8 cellular contexts compared by ENCODE assay signal in the genomic region with DNA sequence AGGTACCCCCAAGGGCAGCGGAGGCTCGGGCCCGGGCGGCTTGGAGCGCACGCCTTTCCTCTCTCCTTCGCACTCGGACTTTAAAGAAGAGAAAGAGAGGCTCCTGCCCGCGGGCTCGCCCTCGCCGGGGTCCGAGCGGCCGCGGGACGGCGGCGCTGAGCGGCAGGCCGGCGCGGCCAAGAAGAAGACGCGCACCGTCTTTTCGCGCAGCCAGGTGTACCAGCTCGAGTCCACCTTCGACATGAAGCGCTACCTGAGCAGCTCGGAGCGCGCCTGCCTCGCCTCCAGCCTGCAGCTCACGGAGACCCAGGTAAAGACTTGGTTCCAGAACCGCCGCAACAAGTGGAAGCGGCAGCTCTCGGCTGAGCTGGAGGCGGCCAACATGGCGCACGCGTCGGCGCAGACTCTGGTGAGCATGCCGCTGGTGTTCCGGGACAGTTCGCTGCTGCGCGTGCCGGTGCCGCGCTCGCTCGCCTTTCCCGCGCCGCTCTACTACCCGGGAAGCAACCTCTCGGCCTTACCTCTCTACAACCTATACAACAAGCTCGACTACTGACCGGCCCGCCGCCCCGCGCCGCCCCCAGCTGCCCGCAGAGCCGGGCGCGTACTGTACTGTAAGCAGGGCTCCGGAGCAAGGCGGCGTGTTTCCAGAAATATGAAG. TPM values are rescaled to one million over a fixed set of nuclear protein-coding genes. Genes with fewer than 3 reads are reported as not detected.
A peak's percentile ranks its signal among the peaks of the same experiment; 100 is the strongest.
DNase-seq lines count a peak whose midpoint lies in the region; ATAC-seq and TF ChIP-seq lines count a peak whose summit lies in the region.

No MANE protein-coding gene starts in this region.

- H3T11ph ChIP-seq in H9 (ENCODE audit: low read length), result no peak overlapping the region

- H3K36me3 ChIP-seq in mucosa of rectum (ENCODE audit: control insufficient read depth in 2 of 2, insufficient read depth in 2 of 2, low read length in 2 of 2) (no peaks in the 10 kb centered on the region), OCI-LY7 (ENCODE audit: insufficient read depth, low read length) (peaks cover under 1% of the 10 kb centered on the region; the same call in 1 of the 2 replicates)

- H3K4ac ChIP-seq in H9 (ENCODE audit: low read depth, low read length), result no peak overlapping the region

- H3K4me3 ChIP-seq in AG04449 (ENCODE audit: low read depth, low read length) (peak overlapping the region; percentile 45), mucosa of rectum (ENCODE audit: low read length in 2 of 2) (peak overlapping the region; percentile 44 to 65), OCI-LY7 (ENCODE audit: low read depth, low read length, poor library complexity, severe bottlenecking) (no peak overlapping the region)

- H3K36me3 Mint-ChIP-seq in H9 (ENCODE audit: insufficient read depth in 1 of 3, low read depth in 3 of 3), result peaks cover 0 to 10% (median 2%) of the 10 kb centered on the region in 3 experiments; a peak in 4 of 7 replicates
- H3K36me3 Mint-ChIP-seq in central memory CD8-positive, alpha-beta T cell (ENCODE audit: insufficient read depth), result peaks cover 16% of the 10 kb centered on the region

- no peak overlapping the region for H4K8ac ChIP-seq in H9 (replicated peaks; ENCODE audit: insufficient read length, low read depth, low read length)

- TF ChIP-seq CTCF in AG04449 (IDR thresholded peaks at IDR 0.05; ENCODE audit: insufficient read depth, low read length, missing control alignments), result no peak
- no peak for TF ChIP-seq CTCF in H9 (conservative IDR thresholded peaks at IDR 0.05)
- TF ChIP-seq CTCF in OCI-LY7 (conservative IDR thresholded peaks at IDR 0.05; ENCODE audit: low read length), result no peak

- H3K18ac ChIP-seq in H9 (ENCODE audit: insufficient read length, low read depth, low read length), result peak overlapping the region; percentile 25

- H3K9me2 ChIP-seq in OCI-LY7 (ENCODE audit: insufficient read depth, low read length), result no peaks in the 10 kb centered on the region

- H2BK12ac ChIP-seq in H9 (ENCODE audit: insufficient read length, low read depth, low read length), result no peak overlapping the region

- H3K4me1 ChIP-seq in H9 (ENCODE audit: insufficient read depth, low read length) (peaks cover 10% of the 10 kb centered on the region), mucosa of rectum (ENCODE audit: control insufficient read depth in 2 of 2, insufficient read depth in 2 of 2, low read length in 2 of 2) (peaks cover 18 to 20% of the 10 kb centered on the region in 2 donors), OCI-LY7 (ENCODE audit: insufficient read depth, low read length, poor library complexity, severe bottlenecking) (peaks cover 21% of the 10 kb centered on the region)

- no peak overlapping the region for H3K56ac ChIP-seq in H9 (ENCODE audit: insufficient read length, low read depth, low read length)

- H4K91ac ChIP-seq in H9 (ENCODE audit: insufficient read length, low read depth, low read length), result no peak overlapping the region

- peak overlapping the region; percentile 63 to 80 for H3K4me3 Mint-ChIP-seq in H9
- H3K4me3 Mint-ChIP-seq in central memory CD8-positive, alpha-beta T cell, result peak overlapping the region; percentile 63

- H3K9me3 ChIP-seq in H9 (ENCODE audit: control insufficient read depth, low read depth, low read length), result no peaks in the 10 kb centered on the region
- H3K9me3 ChIP-seq in mucosa of rectum (ENCODE audit: control insufficient read depth in 2 of 2, low read length in 2 of 2), result no peaks in the 10 kb centered on the region
- H3K9me3 ChIP-seq in OCI-LY7 (ENCODE audit: low read length), result no peaks in the 10 kb centered on the region

- H3K27ac ChIP-seq in H9 (ENCODE audit: insufficient read length, low read depth, low read length), result no peak overlapping the region
- no peak overlapping the region for H3K27ac ChIP-seq in mucosa of rectum (ENCODE audit: low read depth in 2 of 2, low read length in 2 of 2)
- no peak overlapping the region for H3K27ac ChIP-seq in OCI-LY7 (ENCODE audit: low read depth, low read length, poor library complexity, severe bottlenecking)

- POLR2A ChIA-PET in AG04449 (lab: Yijun Ruan, JAX), result no interaction called here
- POLR2A ChIA-PET in OCI-LY7 (lab: Charles Lee), result no interaction called here

- H2AFZ ChIP-seq in H9 (ENCODE audit: low read length) (no peak overlapping the region), OCI-LY7 (ENCODE audit: low read length) (no peak overlapping the region)

- intact Hi-C loops in OCI-LY7 (cut with micrococcal nuclease; ENCODE audit: unreplicated experiment), result loop anchor here (5.0 to 10.0 kb wide), 3 partner anchors 253 to 775 kb away; partner anchors contain the start of gene PLEKHA1

- no peak overlapping the region for H2BK5ac ChIP-seq in H9 (ENCODE audit: insufficient read length, low read length)

- H3K14ac ChIP-seq in H9 (ENCODE audit: insufficient read depth, low read length), result peak overlapping the region; percentile 79; the same call in 1 of the 2 replicates

- no peak overlapping the region for H4K5ac ChIP-seq in H9 (ENCODE audit: insufficient read length, low read depth, low read length)

- peaks cover 43 to 55% of the 10 kb centered on the region in 2 experiments for H3K4me1 Mint-ChIP-seq in H9
- peaks cover 39% of the 10 kb centered on the region for H3K4me1 Mint-ChIP-seq in central memory CD8-positive, alpha-beta T cell

- no TSS peak for BruUV-seq in OCI-LY7 (replicated peaks; lab: Mats Ljungman, UMichigan)

- peaks cover 0 to 2% of the 10 kb centered on the region in 2 experiments; a peak in 2 of 5 replicates for H3K9me3 Mint-ChIP-seq in H9
- no peaks in the 10 kb centered on the region for H3K9me3 Mint-ChIP-seq in central memory CD8-positive, alpha-beta T cell

- H3K9ac ChIP-seq in H9 (ENCODE audit: extremely low read depth, insufficient read length, low read length), result no peak overlapping the region
- no peak overlapping the region for H3K9ac ChIP-seq in mucosa of rectum (ENCODE audit: low read depth in 1 of 2, low read length in 2 of 2)

- H2BK15ac ChIP-seq in H9 (ENCODE audit: low read depth, low read length), result no peak overlapping the region

- H3K4me2 ChIP-seq in H9 (ENCODE audit: insufficient read depth, insufficient read length, low read length) (peak overlapping the region; percentile 46), OCI-LY7 (ENCODE audit: low read length) (no peak overlapping the region)

- H3K27ac Mint-ChIP-seq in H9, result no peak overlapping the region
- no peak overlapping the region for H3K27ac Mint-ChIP-seq in central memory CD8-positive, alpha-beta T cell (ENCODE audit: low read depth)

- no CpG with 5 or more reads among the region's 76 CpGs for WGBS in H9 (ENCODE audit: extremely low coverage, insufficient read length, low lambda C conversion rate)

- no peaks in the 10 kb centered on the region for H3K79me1 ChIP-seq in H9 (ENCODE audit: insufficient read depth, low read depth, low read length, poor library complexity, severe bottlenecking)

- H4K20me1 ChIP-seq in H9 (ENCODE audit: control insufficient read depth, insufficient read depth, insufficient read length), result no peaks in the 10 kb centered on the region
- H4K20me1 ChIP-seq in OCI-LY7 (ENCODE audit: insufficient read depth, low read length), result no peaks in the 10 kb centered on the region

- ATAC-seq in central memory CD8-positive, alpha-beta T cell (replicated peaks; ENCODE audit: extremely low read depth, poor library complexity, severe bottlenecking), result no peak
- ATAC-seq in GM21786 (IDR thresholded peaks at IDR 0.05; ENCODE audit: unreplicated experiment) (no peak), GM18861 (IDR thresholded peaks at IDR 0.05; ENCODE audit: unreplicated experiment) (no peak)

- H3K79me2 ChIP-seq in H9 (ENCODE audit: insufficient read depth, low read length) (peaks cover under 1% of the 10 kb centered on the region; the same call in 1 of the 2 replicates), OCI-LY7 (ENCODE audit: insufficient read depth, low read depth, low read length) (peaks cover 4% of the 10 kb centered on the region; the same call in 1 of the 2 replicates)

- H2AK5ac ChIP-seq in H9 (ENCODE audit: insufficient read length, low read length), result no peak overlapping the region

- H2BK120ac ChIP-seq in H9 (ENCODE audit: low read depth, low read length, poor library complexity, severe bottlenecking), result no peak overlapping the region

- peaks cover 23% of the 10 kb centered on the region for H3K23me2 ChIP-seq in H9 (ENCODE audit: insufficient read length, low read depth, low read length, poor library complexity, severe bottlenecking)

- DNase-seq in AG04449 (ENCODE audit: low read depth, low spot score), result no peak
- peak; percentile 67 for DNase-seq in H9
- no peak for DNase-seq in central memory CD8-positive, alpha-beta T cell (ENCODE audit: low spot score in 2 of 2)
- no peak for DNase-seq in NCI-H345 treated with DMSO at 0.1 percent for 48 hours (lab: John Stamatoyannopoulos, UW; ENCODE audit: unreplicated experiment)
- DNase-seq in OCI-LY7 (ENCODE audit: low spot score), result no peak

- no peak overlapping the region for H3K23ac ChIP-seq in H9 (ENCODE audit: insufficient read length, low read depth, low read length)

- CTCF ChIA-PET in AG04449 (lab: Yijun Ruan, JAX), result interaction anchor here (0.7 to 4.6 kb wide), 3 partner anchors 11 to 279 kb away, joined by 3 to 27 read pairs (median 8); no protein-coding TSS in a partner anchor
- CTCF ChIA-PET in OCI-LY7 (lab: Charles Lee; ENCODE audit: unreplicated experiment), result no interaction called here

- peaks cover 50% of the 10 kb centered on the region for H3K27me3 ChIP-seq in H9 (ENCODE audit: insufficient read depth, low read length)
- peaks cover 66 to 67% of the 10 kb centered on the region in 2 donors for H3K27me3 ChIP-seq in mucosa of rectum (ENCODE audit: control insufficient read depth in 2 of 2, insufficient read depth in 2 of 2, low read length in 2 of 2)

- H3K27me3 Mint-ChIP-seq in H9 (ENCODE audit: low read depth), result peaks cover 90% of the 10 kb centered on the region
- H3K27me3 Mint-ChIP-seq in central memory CD8-positive, alpha-beta T cell, result peaks cover 49% of the 10 kb centered on the region

- no peak overlapping the region for H2BK20ac ChIP-seq in H9 (ENCODE audit: low read depth, low read length, poor library complexity, severe bottlenecking)

RNA-seq across cellular contexts. Expression of gene HMX2, which starts 1.8 kb away (rescaled TPM):
- total RNA-seq in H9 (2021) (0.35 and 0.46 TPM in 2 replicates), OCI-LY7 (2022) (1.7 and 2.4 TPM in 2 replicates)
- 1.2 and 2.0 TPM in 2 replicates for total RNA-seq in OCI-LY7 (2014; rRNA removed; shearing (Covaris generic))

RNA-seq across cellular contexts. Expression of gene BUB3, which starts 4.5 kb away (rescaled TPM):
- total RNA-seq in H9 (2021) (188 and 200 TPM in 2 replicates), OCI-LY7 (2022) (312 and 335 TPM in 2 replicates)
- total RNA-seq in OCI-LY7 (2014; rRNA removed; shearing (Covaris generic)), result 437 and 526 TPM in 2 replicates

RNA-seq across cellular contexts. Expression of gene HMX3, which starts 13.9 kb away (rescaled TPM):
- total RNA-seq in H9 (2021) (0.20 TPM in 1 of 2 replicates, not detected in the other), OCI-LY7 (2022) (not detected in 2 replicates)
- 0.44 TPM in 1 of 2 replicates, not detected in the other for total RNA-seq in OCI-LY7 (2014; rRNA removed; shearing (Covaris generic))
